Comparison of ENCODE assay signal across 1 cellular context in genomic region chr6:11225990-11226389, GRCh38.
TF ChIP-seq lines count a peak whose summit lies in the region.

No MANE protein-coding gene starts in this region.

TF ChIP-seq in HepG2, 621 proteins besides CTCF, POLR2A, EP300 and RAD21 (continued from another document and continues in another):
- TF ChIP-seq PAF1 (CRISPR knock-in tag; IDR thresholded peaks at IDR 0.05) = 0 out of 2 replicates have a peak, but pooled peaks have one; percentile 57
- no peak for TF ChIP-seq ISL2 (CRISPR knock-in tag; IDR thresholded peaks at IDR 0.05)
- TF ChIP-seq MEIS1 (CRISPR knock-in tag; IDR thresholded peaks at IDR 0.05; ENCODE audit: borderline replicate concordance) = no peak
- TF ChIP-seq FOXO4 (CRISPR knock-in tag; conservative IDR thresholded peaks at IDR 0.05) = 0 out of 2 replicates have a peak, but pooled peaks have one; percentile 74
- no peak for TF ChIP-seq ATAD3A (CRISPR knock-in tag; IDR thresholded peaks at IDR 0.05)
- peak; percentile 50; the same call in 1 of the 2 replicates for TF ChIP-seq TBX3 (IDR thresholded peaks at IDR 0.05; ENCODE audit: borderline replicate concordance)
- no peak for TF ChIP-seq ZNF710 (CRISPR knock-in tag; IDR thresholded peaks at IDR 0.05; ENCODE audit: borderline replicate concordance)
- TF ChIP-seq ZNF451 (CRISPR knock-in tag; IDR thresholded peaks at IDR 0.05) = no peak
- no peak for TF ChIP-seq REXO4 (CRISPR knock-in tag; IDR thresholded peaks at IDR 0.05; ENCODE audit: borderline replicate concordance)
- no peak for TF ChIP-seq JDP2 (CRISPR knock-in tag; IDR thresholded peaks at IDR 0.05; ENCODE audit: borderline replicate concordance)
- no peak for TF ChIP-seq ZNF703 (CRISPR knock-in tag; IDR thresholded peaks at IDR 0.05; ENCODE audit: borderline replicate concordance)
- TF ChIP-seq ZMYM2 (CRISPR knock-in tag; IDR thresholded peaks at IDR 0.05) = no peak
- no peak for TF ChIP-seq KLF13 (CRISPR knock-in tag; IDR thresholded peaks at IDR 0.05)
- no peak for TF ChIP-seq ZNF674 (CRISPR knock-in tag; IDR thresholded peaks at IDR 0.05; ENCODE audit: low read depth)
- no peak for TF ChIP-seq RORA (CRISPR knock-in tag; IDR thresholded peaks at IDR 0.05)
- peak; percentile 87 for TF ChIP-seq PATZ1 (CRISPR knock-in tag; IDR thresholded peaks at IDR 0.05)
- no peak for TF ChIP-seq GABPA (IDR thresholded peaks at IDR 0.05; ENCODE audit: low read depth, low read length)
- TF ChIP-seq GABPA (CRISPR knock-in tag; IDR thresholded peaks at IDR 0.05; ENCODE audit: low read depth) = no peak
- TF ChIP-seq NFYB (CRISPR knock-in tag; IDR thresholded peaks at IDR 0.05) = no peak
- no peak for TF ChIP-seq HES4 (CRISPR knock-in tag; IDR thresholded peaks at IDR 0.05; ENCODE audit: borderline replicate concordance)
- no peak for TF ChIP-seq ZMYM4 (CRISPR knock-in tag; IDR thresholded peaks at IDR 0.05)
- no peak for TF ChIP-seq ZNF143 (CRISPR knock-in tag; IDR thresholded peaks at IDR 0.05)
- no peak for TF ChIP-seq ZBTB25 (CRISPR knock-in tag; IDR thresholded peaks at IDR 0.05)
- TF ChIP-seq GATAD1 (CRISPR knock-in tag; IDR thresholded peaks at IDR 0.05) = no peak
- TF ChIP-seq THAP9 (CRISPR knock-in tag; IDR thresholded peaks at IDR 0.05; ENCODE audit: borderline replicate concordance) = no peak
- TF ChIP-seq HCFC1 (IDR thresholded peaks at IDR 0.05; ENCODE audit: low read depth, low read length) = no peak
- TF ChIP-seq SIN3A (IDR thresholded peaks at IDR 0.05; ENCODE audit: borderline replicate concordance, low read depth, low read length) = peak; percentile 67; the same call in 1 of the 2 replicates
- TF ChIP-seq ZBTB7A (CRISPR knock-in tag; IDR thresholded peaks at IDR 0.05) = no peak
- TF ChIP-seq ZNF740 (CRISPR knock-in tag; IDR thresholded peaks at IDR 0.05) = 0 out of 2 replicates have a peak, but pooled peaks have one; percentile 51
- no peak for TF ChIP-seq SKIL (CRISPR knock-in tag; IDR thresholded peaks at IDR 0.05; ENCODE audit: borderline replicate concordance)
- TF ChIP-seq MED1 (CRISPR knock-in tag; IDR thresholded peaks at IDR 0.05) = peak; percentile 64; the same call in 1 of the 2 replicates
- no peak for TF ChIP-seq ZFP36L1 (CRISPR knock-in tag; IDR thresholded peaks at IDR 0.05)
- no peak for TF ChIP-seq MEIS2 (CRISPR knock-in tag; IDR thresholded peaks at IDR 0.05)
- no peak for TF ChIP-seq ZNF800 (CRISPR knock-in tag; IDR thresholded peaks at IDR 0.05)
- peak; percentile 66; the same call in 1 of the 2 replicates for TF ChIP-seq MIXL1 (CRISPR knock-in tag; IDR thresholded peaks at IDR 0.05)
- no peak for TF ChIP-seq ZNF766 (CRISPR knock-in tag; IDR thresholded peaks at IDR 0.05; ENCODE audit: borderline replicate concordance)
- TF ChIP-seq ZSCAN20 (CRISPR knock-in tag; IDR thresholded peaks at IDR 0.05; ENCODE audit: borderline replicate concordance) = no peak
- no peak for TF ChIP-seq KDM2A (CRISPR knock-in tag; IDR thresholded peaks at IDR 0.05; ENCODE audit: borderline replicate concordance, low read depth)
- TF ChIP-seq NFE2L2 (IDR thresholded peaks at IDR 0.05; ENCODE audit: low read length) = no peak
- no peak for TF ChIP-seq PCBP1 (IDR thresholded peaks at IDR 0.05; ENCODE audit: borderline replicate concordance, low read depth, low read length)
- TF ChIP-seq HDAC1 (CRISPR knock-in tag; IDR thresholded peaks at IDR 0.05) = no peak
- no peak for TF ChIP-seq CC2D1A (CRISPR knock-in tag; IDR thresholded peaks at IDR 0.05)
- no peak for TF ChIP-seq HIVEP1 (CRISPR knock-in tag; IDR thresholded peaks at IDR 0.05)
- TF ChIP-seq CENPX (CRISPR knock-in tag; IDR thresholded peaks at IDR 0.05) = no peak
- TF ChIP-seq ZNF230 (CRISPR knock-in tag; IDR thresholded peaks at IDR 0.05) = no peak
- no peak for TF ChIP-seq PAWR (CRISPR knock-in tag; IDR thresholded peaks at IDR 0.05; ENCODE audit: borderline replicate concordance)
- no peak for TF ChIP-seq GZF1 (CRISPR knock-in tag; IDR thresholded peaks at IDR 0.05)
- no peak for TF ChIP-seq ZNF781 (CRISPR knock-in tag; IDR thresholded peaks at IDR 0.05; ENCODE audit: borderline replicate concordance, not compliant biosample characterization)
- peak; percentile 84 for TF ChIP-seq FOXP1 (IDR thresholded peaks at IDR 0.05)
- peak; percentile 92 for TF ChIP-seq FOXP1 (CRISPR knock-in tag; IDR thresholded peaks at IDR 0.05)
- no peak for TF ChIP-seq ZNF569 (CRISPR knock-in tag; IDR thresholded peaks at IDR 0.05; ENCODE audit: borderline replicate concordance)
- TF ChIP-seq NCOA2 (CRISPR knock-in tag; IDR thresholded peaks at IDR 0.05) = peak; percentile 53
- no peak for TF ChIP-seq STAT5B (CRISPR knock-in tag; IDR thresholded peaks at IDR 0.05)
- no peak for TF ChIP-seq DNMT1 (CRISPR knock-in tag; IDR thresholded peaks at IDR 0.05)
- no peak for TF ChIP-seq GMEB1 (CRISPR knock-in tag; IDR thresholded peaks at IDR 0.05; ENCODE audit: borderline replicate concordance)
- TF ChIP-seq BCL6 (CRISPR knock-in tag; IDR thresholded peaks at IDR 0.05) = peak; percentile 66; the same call in 1 of the 2 replicates
- no peak for TF ChIP-seq MAFF (IDR thresholded peaks at IDR 0.05; ENCODE audit: low read depth, low read length)
- no peak for TF ChIP-seq HNRNPUL1 (IDR thresholded peaks at IDR 0.05; ENCODE audit: low read depth, low read length)
- TF ChIP-seq KLF6 (CRISPR knock-in tag; IDR thresholded peaks at IDR 0.05) = 0 out of 2 replicates have a peak, but pooled peaks have one; percentile 33
- no peak for TF ChIP-seq ZNF724P (CRISPR knock-in tag; IDR thresholded peaks at IDR 0.05; ENCODE audit: borderline replicate concordance)
- no peak for TF ChIP-seq ZNF589 (CRISPR knock-in tag; conservative IDR thresholded peaks at IDR 0.05)
